In the genomic region with DNA sequence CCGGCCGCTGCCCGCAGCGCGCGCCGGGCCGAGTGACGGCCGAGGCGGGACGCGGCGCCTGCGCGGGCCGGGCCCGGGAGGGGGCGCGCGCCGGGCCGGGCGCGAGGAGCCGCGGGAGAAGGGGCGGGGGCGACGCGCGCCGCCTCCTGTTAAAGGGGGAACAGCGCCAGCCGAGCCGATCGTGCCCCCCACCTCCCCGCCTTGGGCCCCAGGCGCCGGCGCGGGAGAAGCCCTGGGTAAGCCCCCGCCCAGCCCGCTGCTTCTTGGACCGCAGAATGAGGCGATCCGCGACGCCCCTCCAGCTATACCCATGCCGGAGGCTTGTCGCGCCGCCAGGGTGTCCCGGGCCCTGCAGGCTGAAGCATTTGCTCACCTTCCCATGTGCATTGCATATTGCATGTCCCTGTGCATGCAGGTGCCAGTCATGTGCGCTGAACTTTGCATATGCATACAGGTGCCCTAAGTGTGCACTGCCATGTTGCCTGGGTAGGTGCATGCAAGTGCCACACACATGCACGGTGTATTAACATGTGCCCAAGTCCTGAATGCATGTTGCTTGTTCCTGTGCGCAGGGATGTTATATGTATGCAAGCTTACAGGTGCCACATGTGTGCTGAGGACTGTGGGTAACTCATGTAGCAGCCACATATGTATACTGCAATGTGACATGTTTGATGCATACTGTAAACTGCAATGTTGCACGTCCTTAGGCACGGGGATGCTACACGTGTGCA, we compare ENCODE assay signal across 8 cellular contexts. TPM values are rescaled to one million over a fixed set of nuclear protein-coding genes. Genes with fewer than 3 reads are reported as not detected.
DNase-seq lines count a peak whose midpoint lies in the region; ATAC-seq and TF ChIP-seq lines count a peak whose summit lies in the region.

A gene with protein sequence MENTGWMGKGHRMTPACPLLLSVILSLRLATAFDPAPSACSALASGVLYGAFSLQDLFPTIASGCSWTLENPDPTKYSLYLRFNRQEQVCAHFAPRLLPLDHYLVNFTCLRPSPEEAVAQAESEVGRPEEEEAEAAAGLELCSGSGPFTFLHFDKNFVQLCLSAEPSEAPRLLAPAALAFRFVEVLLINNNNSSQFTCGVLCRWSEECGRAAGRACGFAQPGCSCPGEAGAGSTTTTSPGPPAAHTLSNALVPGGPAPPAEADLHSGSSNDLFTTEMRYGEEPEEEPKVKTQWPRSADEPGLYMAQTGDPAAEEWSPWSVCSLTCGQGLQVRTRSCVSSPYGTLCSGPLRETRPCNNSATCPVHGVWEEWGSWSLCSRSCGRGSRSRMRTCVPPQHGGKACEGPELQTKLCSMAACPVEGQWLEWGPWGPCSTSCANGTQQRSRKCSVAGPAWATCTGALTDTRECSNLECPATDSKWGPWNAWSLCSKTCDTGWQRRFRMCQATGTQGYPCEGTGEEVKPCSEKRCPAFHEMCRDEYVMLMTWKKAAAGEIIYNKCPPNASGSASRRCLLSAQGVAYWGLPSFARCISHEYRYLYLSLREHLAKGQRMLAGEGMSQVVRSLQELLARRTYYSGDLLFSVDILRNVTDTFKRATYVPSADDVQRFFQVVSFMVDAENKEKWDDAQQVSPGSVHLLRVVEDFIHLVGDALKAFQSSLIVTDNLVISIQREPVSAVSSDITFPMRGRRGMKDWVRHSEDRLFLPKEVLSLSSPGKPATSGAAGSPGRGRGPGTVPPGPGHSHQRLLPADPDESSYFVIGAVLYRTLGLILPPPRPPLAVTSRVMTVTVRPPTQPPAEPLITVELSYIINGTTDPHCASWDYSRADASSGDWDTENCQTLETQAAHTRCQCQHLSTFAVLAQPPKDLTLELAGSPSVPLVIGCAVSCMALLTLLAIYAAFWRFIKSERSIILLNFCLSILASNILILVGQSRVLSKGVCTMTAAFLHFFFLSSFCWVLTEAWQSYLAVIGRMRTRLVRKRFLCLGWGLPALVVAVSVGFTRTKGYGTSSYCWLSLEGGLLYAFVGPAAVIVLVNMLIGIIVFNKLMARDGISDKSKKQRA (N-terminal part only) (minus strand): TSS at position 34 of the 734 bp plus-strand sequence. CDS start 7,119 bp downstream, outside the sequence.

- H3K9me3 ChIP-seq in body of pancreas = no peaks in the 10 kb centered on the region
- no peaks in the 10 kb centered on the region for H3K9me3 ChIP-seq in testis

- peak; percentile 15 for ATAC-seq in body of pancreas
- no peak for ATAC-seq in GM21786 (IDR thresholded peaks at IDR 0.05; ENCODE audit: unreplicated experiment)

- H3K27me3 ChIP-seq in body of pancreas = no peaks in the 10 kb centered on the region
- H3K27me3 ChIP-seq in testis = no peaks in the 10 kb centered on the region

- intact Hi-C loops in body of pancreas (cut with DNase I) (no loop called here), testis (cut with DNase I; ENCODE audit: low total_unique reads) (no loop called here)

- peaks cover 32% of the 10 kb centered on the region for H3K4me1 ChIP-seq in body of pancreas
- H3K4me1 ChIP-seq in testis = peaks cover 28% of the 10 kb centered on the region

- TF ChIP-seq CTCF in body of pancreas (IDR thresholded peaks at IDR 0.05) = peak in 2 of 7 experiments; percentile 5 to 21
- TF ChIP-seq CTCF in testis (IDR thresholded peaks at IDR 0.05) = peak in 1 of 3 experiments; percentile 14

- 7 to 19% methylated on average over 5 to 48 of the region's 60 CpGs for WGBS in body of pancreas, 2 donors
- 9 to 17% methylated on average over 4 to 24 of the region's 60 CpGs for WGBS in testis, 2 donors

- H3K4me3 ChIP-seq in body of pancreas = no peak within 1 kb of the TSS
- H3K4me3 ChIP-seq in testis = peak within 1 kb of the TSS; percentile 29 to 56

- DNase-seq in NCI-H2196 (lab: John Stamatoyannopoulos, UW; ENCODE audit: unreplicated experiment) (peak; percentile 56), NCI-H2196 treated with DMSO at 0.1 percent for 48 hours (lab: John Stamatoyannopoulos, UW; ENCODE audit: unreplicated experiment) (no peak), NCI-H345 treated with DMSO at 0.1 percent for 48 hours (lab: John Stamatoyannopoulos, UW; ENCODE audit: unreplicated experiment) (peak; percentile 51), body of pancreas (peak in 1 of 4 donors; percentile 27), inferior parietal cortex (ENCODE audit: extremely low spot score) (peak; percentile 55), testis (no peak)
- no peak for DNase-seq in central memory CD4-positive, alpha-beta T cell

- TF ChIP-seq POLR2A in body of pancreas (IDR thresholded peaks at IDR 0.05) (no peak), testis (IDR thresholded peaks at IDR 0.05) (no peak)

- H3K27ac ChIP-seq in body of pancreas (no peak within 1 kb of the TSS), testis (no peak within 1 kb of the TSS)

- no peaks in the 10 kb centered on the region for H3K36me3 ChIP-seq in body of pancreas (replicated peaks in 1 of 2; ENCODE audit: insufficient read depth in 1 of 2, low read depth in 2 of 2)
- no peaks in the 10 kb centered on the region for H3K36me3 ChIP-seq in testis (ENCODE audit: low read depth, missing control alignments)

RNA-seq across cellular contexts. Expression of the gene that starts here (rescaled TPM):
- 1 to 10 TPM in 1 of 2 donors, under 1 TPM in 1; 0.26 to 3.0 TPM for total RNA-seq in body of pancreas
- 10 to 100 TPM; 15.7 to 18.0 TPM for total RNA-seq in testis
- polyA plus RNA-seq in testis (ENCODE audit: insufficient read depth, low read depth, low replicate concordance) = 11.8 TPM

Comparison
In these comparisons a context has a peak if more than half of its experiments do, and no peak if none do; other contexts are left out.
1. RNA of the gene that starts here (total RNA-seq): 15.7 to 18.0 TPM in testis; 0.26 to 3.0 TPM in body of pancreas; every median in the first group is over 4 times any median in the second.
2. DNase-seq: peak in NCI-H2196 (single experiment), NCI-H345 treated with DMSO at 0.1 percent for 48 hours (single experiment) and inferior parietal cortex (single experiment); none in NCI-H2196 treated with DMSO at 0.1 percent for 48 hours (single experiment), testis (single experiment) and central memory CD4-positive, alpha-beta T cell (single experiment).
3. H3K4me3 ChIP-seq: peak in testis (2 of 2); none in body of pancreas (0 of 2).